16 cellular contexts compared by ENCODE assay signal in genomic region chr19:6242677-6243076, GRCh38. TPM values are rescaled to one million over a fixed set of nuclear protein-coding genes. Genes with fewer than 3 reads are reported as not detected.
DNase-seq lines count a peak whose midpoint lies in the region; ATAC-seq and TF ChIP-seq lines count a peak whose summit lies in the region.
"Had no signal": no experiment of that assay in that cellular context is flagged by ENCODE, and none has a peak within 500 bp of the region (broad histone marks: within the 10 kb centered on the region; RNA-seq: fewer than 3 reads in every experiment).

No MANE protein-coding gene starts in this region.

- H3K27ac ChIP-seq in VCaP: peak overlapping the region; percentile 65
- H3K27ac ChIP-seq in iPS-20b (ENCODE audit: low read length): no peak overlapping the region

- peak overlapping the region; percentile 53 for H3K27ac Mint-ChIP-seq in activated CD4-positive, alpha-beta T cell treated with anti-CD3 and anti-CD28 coated beads, Interleukin-2, amount 10 ng/mL, durations not matched to agents 24 days and 14 days
- no peak overlapping the region for H3K27ac Mint-ChIP-seq in activated CD4-positive, alpha-beta T cell treated with anti-CD3 and anti-CD28 coated beads, Interleukin-2, amount 10 ng/mL, durations not matched to agents 7 days and 5 days
- peak overlapping the region; percentile 65 for H3K27ac Mint-ChIP-seq in stimulated activated effector memory CD8-positive, alpha-beta T cell treated with anti-CD3 and anti-CD28 coated beads, Interleukin-12 subunit alpha, Interleukin-12 subunit beta, amount 100 ng/mL, for 72 hours

- peak overlapping the region; percentile 20; the same call in 1 of the 2 replicates for H3K9ac ChIP-seq in iPS-20b (ENCODE audit: low read depth, low read length)

- H3K4me1 Mint-ChIP-seq in activated CD4-positive, alpha-beta T cell treated with anti-CD3 and anti-CD28 coated beads, Interleukin-2, amount 10 ng/mL, durations not matched to agents 24 days and 14 days: peaks cover 32% of the 10 kb centered on the region
- H3K4me1 Mint-ChIP-seq in activated CD4-positive, alpha-beta T cell treated with anti-CD3 and anti-CD28 coated beads, Interleukin-2, amount 10 ng/mL, durations not matched to agents 7 days and 5 days: peaks cover 29% of the 10 kb centered on the region
- peaks cover 69% of the 10 kb centered on the region for H3K4me1 Mint-ChIP-seq in stimulated activated effector memory CD8-positive, alpha-beta T cell treated with anti-CD3 and anti-CD28 coated beads, Interleukin-12 subunit alpha, Interleukin-12 subunit beta, amount 100 ng/mL, for 72 hours

- no peaks in the 10 kb centered on the region for H3K27me3 ChIP-seq in iPS-20b (ENCODE audit: insufficient read depth, low read length)
- H3K27me3 ChIP-seq: upper lobe of right lung had no signal

- intact Hi-C loops in activated CD4-positive, alpha-beta T cell treated with anti-CD3 and anti-CD28 coated beads, Interleukin-2, amount 10 ng/mL, durations not matched to agents 24 days and 14 days (cut with micrococcal nuclease): no loop called here

- CTCF ChIA-PET in activated CD4-positive, alpha-beta T cell treated with anti-CD3 and anti-CD28 coated beads, Interleukin-2, amount 10 ng/mL, durations not matched to agents 7 days and 5 days (lab: Charles Lee): interaction anchor here (0.7 to 1.0 kb wide), 3 partner anchors 20 to 29 kb away, joined by 3 read pairs; no protein-coding TSS in a partner anchor

- no peak for ATAC-seq in stimulated activated effector memory CD8-positive, alpha-beta T cell treated with anti-CD3 and anti-CD28 coated beads, Interleukin-12 subunit alpha, Interleukin-12 subunit beta, amount 100 ng/mL, for 72 hours
- ATAC-seq: activated CD8-positive, alpha-beta memory T cell treated with anti-CD3 and anti-CD28 coated beads, Interleukin-2, amount 10 ng/mL, durations not matched to agents 7 days and 5 days; CD8-positive, alpha-beta T cell had no signal

- no peak for DNase-seq in activated CD4-positive, alpha-beta T cell treated with anti-CD3 and anti-CD28 coated beads, Interleukin-2, amount 10 ng/mL, durations not matched to agents 24 days and 14 days
- no peak for DNase-seq in activated CD4-positive, alpha-beta T cell treated with anti-CD3 and anti-CD28 coated beads, Interleukin-2, amount 10 ng/mL, durations not matched to agents 7 days and 5 days
- no peak for DNase-seq in stimulated activated effector memory CD8-positive, alpha-beta T cell treated with anti-CD3 and anti-CD28 coated beads, Interleukin-12 subunit alpha, Interleukin-12 subunit beta, amount 100 ng/mL, for 72 hours (ENCODE audit: low spot score in 2 of 2)
- DNase-seq in Ammon's horn (ENCODE audit: low spot score) (no peak), kidney glomerular epithelial cell (lab: John Stamatoyannopoulos, UW) (no peak), DMS153 (lab: John Stamatoyannopoulos, UW) (no peak)
- DNase-seq: activated CD8-positive, alpha-beta memory T cell treated with anti-CD3 and anti-CD28 coated beads, Interleukin-2, amount 10 ng/mL, durations not matched to agents 7 days and 5 days; activated naive CD4-positive, alpha-beta T cell; CD8-positive, alpha-beta T cell; effector CD8-positive, alpha-beta T cell; KG1; NCI-H1105; upper lobe of right lung had no signal

- no peak overlapping the region for H3K4me3 Mint-ChIP-seq in activated CD4-positive, alpha-beta T cell treated with anti-CD3 and anti-CD28 coated beads, Interleukin-2, amount 10 ng/mL, durations not matched to agents 24 days and 14 days
- no peak overlapping the region for H3K4me3 Mint-ChIP-seq in activated CD4-positive, alpha-beta T cell treated with anti-CD3 and anti-CD28 coated beads, Interleukin-2, amount 10 ng/mL, durations not matched to agents 7 days and 5 days
- no peak overlapping the region for H3K4me3 Mint-ChIP-seq in stimulated activated effector memory CD8-positive, alpha-beta T cell treated with anti-CD3 and anti-CD28 coated beads, Interleukin-12 subunit alpha, Interleukin-12 subunit beta, amount 100 ng/mL, for 72 hours
- H3K4me3 Mint-ChIP-seq: activated CD8-positive, alpha-beta memory T cell treated with anti-CD3 and anti-CD28 coated beads, Interleukin-2, amount 10 ng/mL, durations not matched to agents 7 days and 5 days; CD8-positive, alpha-beta T cell had no signal

- H3K9me3 Mint-ChIP-seq in activated CD4-positive, alpha-beta T cell treated with anti-CD3 and anti-CD28 coated beads, Interleukin-2, amount 10 ng/mL, durations not matched to agents 24 days and 14 days: no peaks in the 10 kb centered on the region
- H3K9me3 Mint-ChIP-seq in activated CD4-positive, alpha-beta T cell treated with anti-CD3 and anti-CD28 coated beads, Interleukin-2, amount 10 ng/mL, durations not matched to agents 7 days and 5 days: no peaks in the 10 kb centered on the region
- H3K9me3 Mint-ChIP-seq in stimulated activated effector memory CD8-positive, alpha-beta T cell treated with anti-CD3 and anti-CD28 coated beads, Interleukin-12 subunit alpha, Interleukin-12 subunit beta, amount 100 ng/mL, for 72 hours: no peaks in the 10 kb centered on the region
- H3K9me3 Mint-ChIP-seq: CD8-positive, alpha-beta T cell had no signal

- H3K36me3 ChIP-seq in iPS-20b (ENCODE audit: insufficient read depth, low read depth, low read length): peaks cover 20% of the 10 kb centered on the region
- H3K36me3 ChIP-seq: upper lobe of right lung had no signal

- no peak overlapping the region for H3K4me3 ChIP-seq in iPS-20b (ENCODE audit: low read length)
- H3K4me3 ChIP-seq: skin epidermis, upper lobe of right lung had no signal

- H3K27me3 Mint-ChIP-seq in activated CD4-positive, alpha-beta T cell treated with anti-CD3 and anti-CD28 coated beads, Interleukin-2, amount 10 ng/mL, durations not matched to agents 24 days and 14 days: no peaks in the 10 kb centered on the region
- H3K27me3 Mint-ChIP-seq in activated CD4-positive, alpha-beta T cell treated with anti-CD3 and anti-CD28 coated beads, Interleukin-2, amount 10 ng/mL, durations not matched to agents 7 days and 5 days: no peaks in the 10 kb centered on the region
- H3K27me3 Mint-ChIP-seq: activated CD8-positive, alpha-beta memory T cell treated with anti-CD3 and anti-CD28 coated beads, Interleukin-2, amount 10 ng/mL, durations not matched to agents 7 days and 5 days had no signal

- peaks cover 19% of the 10 kb centered on the region for H3K36me3 Mint-ChIP-seq in activated CD4-positive, alpha-beta T cell treated with anti-CD3 and anti-CD28 coated beads, Interleukin-2, amount 10 ng/mL, durations not matched to agents 24 days and 14 days (ENCODE audit: low read depth)
- peaks cover 11% of the 10 kb centered on the region for H3K36me3 Mint-ChIP-seq in activated CD4-positive, alpha-beta T cell treated with anti-CD3 and anti-CD28 coated beads, Interleukin-2, amount 10 ng/mL, durations not matched to agents 7 days and 5 days (ENCODE audit: low read depth)
- peaks cover 13% of the 10 kb centered on the region for H3K36me3 Mint-ChIP-seq in stimulated activated effector memory CD8-positive, alpha-beta T cell treated with anti-CD3 and anti-CD28 coated beads, Interleukin-12 subunit alpha, Interleukin-12 subunit beta, amount 100 ng/mL, for 72 hours

- POLR2A ChIA-PET in activated CD4-positive, alpha-beta T cell treated with anti-CD3 and anti-CD28 coated beads, Interleukin-2, amount 10 ng/mL, durations not matched to agents 7 days and 5 days (lab: Charles Lee): interaction anchor here (0.6 kb wide), 1 partner anchor 208 kb away, joined by 3 read pairs; no protein-coding TSS in a partner anchor

- TF ChIP-seq CTCF in VCaP (conservative IDR thresholded peaks at IDR 0.05): no peak

- H3K4me1 ChIP-seq in iPS-20b (ENCODE audit: insufficient read depth, low read length): peaks cover 5% of the 10 kb centered on the region; the same call in 1 of the 2 replicates

- no peaks in the 10 kb centered on the region for H3K9me3 ChIP-seq in iPS-20b (ENCODE audit: insufficient read depth, low read depth, low read length)
- H3K9me3 ChIP-seq: upper lobe of right lung had no signal

RNA-seq across cellular contexts. Expression of gene MLLT1, which starts 37.1 kb away (rescaled TPM):
- total RNA-seq in activated CD4-positive, alpha-beta T cell treated with anti-CD3 and anti-CD28 coated beads, Interleukin-2, amount 10 ng/mL, durations not matched to agents 24 days and 14 days: 67.5 and 74.3 TPM in 2 replicates
- 10 to 100 TPM; 38.4 to 46.5 TPM for total RNA-seq in activated CD4-positive, alpha-beta T cell treated with anti-CD3 and anti-CD28 coated beads, Interleukin-2, amount 10 ng/mL, durations not matched to agents 7 days and 5 days
